In genomic region chr4:138347561-138347960, GRCh38 we compare ENCODE assay signal across 18 cellular contexts.
"Had no signal": no experiment of that assay in that cellular context is flagged by ENCODE, and none has a peak within 500 bp of the region (broad histone marks: within the 10 kb centered on the region; RNA-seq: fewer than 3 reads in every experiment).

No MANE protein-coding gene starts in this region.

- H3K27ac Mint-ChIP-seq: activated CD4-positive, alpha-beta T cell treated with anti-CD3 and anti-CD28 coated beads, Interleukin-2, amount 10 ng/mL, durations not matched to agents 24 days and 14 days; activated naive CD8-positive, alpha-beta T cell; dendritic cell treated with granulocyte-macrophage colony-stimulating factor and Interleukin-4, amounts not matched to agents 40 ng/mL and 50 ng/mL, for 4 days; natural killer cell had no signal

- ATAC-seq: body of pancreas; gastroesophageal sphincter; left lobe of liver; natural killer cell; stimulated activated naive CD8-positive, alpha-beta T cell treated with anti-CD3 and anti-CD28 coated beads, Interleukin-15, Interleukin-2, amounts not matched to agents 100 U/mL and 50 U/mL, for 24 hours had no signal

- H3K27ac ChIP-seq: body of pancreas, gastroesophageal sphincter, suprapubic skin had no signal

- H3K27me3 ChIP-seq: body of pancreas, gastroesophageal sphincter, suprapubic skin had no signal

- H3K4me1 ChIP-seq: body of pancreas, gastroesophageal sphincter, suprapubic skin had no signal

- DNase-seq: activated CD4-positive, alpha-beta T cell treated with anti-CD3 and anti-CD28 coated beads, Interleukin-2, amount 10 ng/mL, durations not matched to agents 24 days and 14 days; activated CD8-positive, alpha-beta memory T cell treated with anti-CD3 and anti-CD28 coated beads, Interleukin-2, amount 50 U/mL, for 48 hours; activated gamma-delta T cell treated with Interleukin-2 at 50 U/mL for 16 hours; amygdala; body of pancreas; cerebellar nuclear complex; effector memory CD4-positive, alpha-beta T cell; natural killer cell; posterior cingulate gyrus; stimulated activated naive CD8-positive, alpha-beta T cell treated with anti-CD3 and anti-CD28 coated beads, Interleukin-15, Interleukin-2, amounts not matched to agents 100 U/mL and 50 U/mL, for 24 hours; trophoblast cell had no signal

- H3K4me1 Mint-ChIP-seq: natural killer cell had no signal

- H3K36me3 Mint-ChIP-seq: activated naive CD8-positive, alpha-beta T cell; natural killer cell had no signal

- H3K4me3 Mint-ChIP-seq: activated CD4-positive, alpha-beta T cell treated with anti-CD3 and anti-CD28 coated beads, Interleukin-2, amount 10 ng/mL, durations not matched to agents 24 days and 14 days; activated naive CD8-positive, alpha-beta T cell; dendritic cell treated with granulocyte-macrophage colony-stimulating factor and Interleukin-4, amounts not matched to agents 40 ng/mL and 50 ng/mL, for 4 days; natural killer cell; WTC11 had no signal

- H3K9me3 ChIP-seq: body of pancreas, gastroesophageal sphincter, suprapubic skin had no signal

- H3K9me3 Mint-ChIP-seq: activated CD4-positive, alpha-beta T cell treated with anti-CD3 and anti-CD28 coated beads, Interleukin-2, amount 10 ng/mL, durations not matched to agents 24 days and 14 days; dendritic cell treated with granulocyte-macrophage colony-stimulating factor and Interleukin-4, amounts not matched to agents 40 ng/mL and 50 ng/mL, for 4 days had no signal

- H3K27me3 Mint-ChIP-seq: activated CD4-positive, alpha-beta T cell treated with anti-CD3 and anti-CD28 coated beads, Interleukin-2, amount 10 ng/mL, durations not matched to agents 24 days and 14 days; activated naive CD8-positive, alpha-beta T cell; dendritic cell treated with granulocyte-macrophage colony-stimulating factor and Interleukin-4, amounts not matched to agents 40 ng/mL and 50 ng/mL, for 4 days had no signal

- H3K36me3 ChIP-seq: gastroesophageal sphincter, suprapubic skin had no signal

- H3K4me3 ChIP-seq: body of pancreas, gastroesophageal sphincter, suprapubic skin had no signal

- FAIRE-seq: islet of Langerhans had no signal
